In genomic region chr20:63518946-63519764, GRCh38 we compare ENCODE assay signal across 1 cellular context.
TF ChIP-seq lines count a peak whose summit lies in the region.

No MANE protein-coding gene starts in this region.

TF ChIP-seq in H1, 55 proteins besides CTCF, POLR2A, EP300 and RAD21:
- TF ChIP-seq E2F6 (IDR thresholded peaks at IDR 0.05) = 0 out of 2 replicates have a peak, but pooled peaks have one; percentile 57
- no peak for TF ChIP-seq SIRT6 (IDR thresholded peaks at IDR 0.05; ENCODE audit: low read length)
- TF ChIP-seq TCF12 (IDR thresholded peaks at IDR 0.05; ENCODE audit: low read depth, low read length) = no peak
- TF ChIP-seq JUN (IDR thresholded peaks at IDR 0.05; ENCODE audit: low read depth, low read length) = no peak
- TF ChIP-seq RNF2 (IDR thresholded peaks at IDR 0.05; ENCODE audit: borderline replicate concordance, low read depth, low read length, missing control alignments, poor library complexity, severe bottlenecking) = no peak
- TF ChIP-seq MAX (IDR thresholded peaks at IDR 0.05) = peak; percentile 71
- TF ChIP-seq BACH1 (IDR thresholded peaks at IDR 0.05; ENCODE audit: low read length) = no peak
- no peak for TF ChIP-seq BCL11A (IDR thresholded peaks at IDR 0.05; ENCODE audit: low read depth in 2 of 2, low read length in 2 of 2)
- no peak for TF ChIP-seq CTBP2 (IDR thresholded peaks at IDR 0.05; ENCODE audit: borderline replicate concordance, insufficient read depth, insufficient read length, low read length)
- no peak for TF ChIP-seq ATF3 (IDR thresholded peaks at IDR 0.05; ENCODE audit: insufficient read depth, low read depth, low read length)
- TF ChIP-seq GTF2F1 (IDR thresholded peaks at IDR 0.05; ENCODE audit: borderline replicate concordance, low read depth, low read length) = no peak
TF ChIP-seq in H1: peak in this region for 2.
